Comparison of ENCODE assay signal across 23 cellular contexts in the genomic region with DNA sequence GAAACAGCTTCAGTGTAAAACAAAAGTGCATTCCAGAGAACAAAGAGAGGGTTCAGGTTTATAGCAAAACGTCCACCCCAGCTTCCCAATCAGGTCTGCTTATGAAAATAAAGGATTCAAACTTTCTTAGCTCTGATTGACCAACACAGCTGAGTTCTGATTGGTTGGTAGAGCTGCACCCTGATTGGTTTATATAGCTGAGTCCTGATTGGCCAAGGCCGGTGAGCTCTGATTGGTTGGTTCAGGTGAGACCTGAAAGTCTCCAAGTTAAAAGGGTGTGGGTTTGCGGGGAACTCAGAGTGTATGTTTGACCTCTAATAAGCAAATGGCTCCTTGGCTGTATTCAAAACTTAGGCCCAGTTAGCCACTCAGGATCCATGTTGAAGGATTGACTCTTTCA. TPM values are rescaled to one million over a fixed set of nuclear protein-coding genes. Genes with fewer than 3 reads are reported as not detected.
DNase-seq lines count a peak whose midpoint lies in the region; ATAC-seq and TF ChIP-seq lines count a peak whose summit lies in the region.
"Had no signal": no experiment of that assay in that cellular context is flagged by ENCODE, and none has a peak within 500 bp of the region (broad histone marks: within the 10 kb centered on the region; RNA-seq: fewer than 3 reads in every experiment).

No MANE protein-coding gene starts in this region.

- H3K79me2 ChIP-seq in Karpas-422 (ENCODE audit: low read length) = no peaks in the 10 kb centered on the region

- no peak overlapping the region for H3K27ac ChIP-seq in Karpas-422 (ENCODE audit: low read length)
- H3K27ac ChIP-seq: 22Rv1, BLaER1, colonic mucosa, spleen, tibial nerve had no signal

- H3K4me3 Mint-ChIP-seq in WTC11 = no peak overlapping the region
- H3K4me3 Mint-ChIP-seq: activated T-cell treated with anti-CD3 and anti-CD28 coated beads, Interleukin-2, amount 50 U/mL, for 4 hours; brain; neural crest cell had no signal

- H2AFZ ChIP-seq in Karpas-422 (ENCODE audit: low read length) = no peak overlapping the region

- H3K36me3 Mint-ChIP-seq in WTC11 = no peaks in the 10 kb centered on the region
- H3K36me3 Mint-ChIP-seq: activated naive CD4-positive, alpha-beta T cell treated with anti-CD3 and anti-CD28 coated beads, Interleukin-2, amount 50 U/mL, for 72 hours; brain had no signal

- no peaks in the 10 kb centered on the region for H3K27me3 ChIP-seq in Karpas-422 (ENCODE audit: low read length)
- H3K27me3 ChIP-seq: BLaER1, colonic mucosa, spleen, tibial nerve had no signal

- H3K9ac ChIP-seq in Karpas-422 (ENCODE audit: low read length) = no peak overlapping the region
- H3K9ac ChIP-seq: BLaER1 had no signal

- no peaks in the 10 kb centered on the region for H3K9me2 ChIP-seq in Karpas-422 (replicated peaks; ENCODE audit: insufficient read depth, low read length)

- peak; percentile 15 for DNase-seq in DMS53 (lab: John Stamatoyannopoulos, UW)
- no peak for DNase-seq in DMS53 treated with DMSO at 0.1 percent for 48 hours (lab: John Stamatoyannopoulos, UW; ENCODE audit: unreplicated experiment)
- DNase-seq in Karpas-422 = peak; percentile 73
- no peak for DNase-seq in WTC11 (ENCODE audit: low spot score)
- no peak for DNase-seq in left lobe of liver (ENCODE audit: low spot score)
- DNase-seq in activated T-cell treated with anti-CD3 and anti-CD28 coated beads for 4 hours = no peak
- DNase-seq in dedifferentiated amniotic fluid mesenchymal stem cell (ENCODE audit: extremely low spot score) = no peak
- DNase-seq: activated T-cell treated with anti-CD3 and anti-CD28 coated beads, Interleukin-2, amount 50 U/mL, for 4 hours; colonic mucosa; IMR-90; NCI-H1092 treated with DMSO at 0.1 percent for 48 hours; spleen had no signal

- no peaks in the 10 kb centered on the region for H3K9me3 ChIP-seq in Karpas-422 (ENCODE audit: low read length)
- H3K9me3 ChIP-seq: colonic mucosa, spleen, tibial nerve had no signal

- no peaks in the 10 kb centered on the region for H3K36me3 ChIP-seq in Karpas-422 (ENCODE audit: insufficient read depth, low read length)
- H3K36me3 ChIP-seq: BLaER1, colonic mucosa, spleen, tibial nerve had no signal

- TF ChIP-seq CTCF in WTC11 (IDR thresholded peaks at IDR 0.05) = no peak

- no peaks in the 10 kb centered on the region for H3K27me3 Mint-ChIP-seq in WTC11 (ENCODE audit: low read depth)
- H3K27me3 Mint-ChIP-seq: brain had no signal

- CTCF ChIA-PET in WTC11 (lab: Charles Lee) = interaction anchor here (0.9 kb wide), 1 partner anchor 25 kb away, joined by 3 read pairs; no protein-coding TSS in a partner anchor

- no peak overlapping the region for H3K4me3 ChIP-seq in Karpas-422 (ENCODE audit: low read length)
- H3K4me3 ChIP-seq: BLaER1, colonic mucosa, spleen, tibial nerve had no signal

- H3K27ac Mint-ChIP-seq in WTC11 = no peak overlapping the region
- H3K27ac Mint-ChIP-seq: activated naive CD4-positive, alpha-beta T cell treated with anti-CD3 and anti-CD28 coated beads, Interleukin-2, amount 50 U/mL, for 72 hours; brain had no signal

- no peaks in the 10 kb centered on the region for H3K4me1 ChIP-seq in Karpas-422 (ENCODE audit: low read length)
- H3K4me1 ChIP-seq: BLaER1, colonic mucosa, spleen, tibial nerve had no signal

- ATAC-seq in WTC11 (no peak; the same call in 1 of the 2 replicates), left lobe of liver (peak; percentile 46), HG03139 (IDR thresholded peaks at IDR 0.05; ENCODE audit: unreplicated experiment) (no peak)
- ATAC-seq: activated T-cell treated with anti-CD3 and anti-CD28 coated beads, Interleukin-2, amount 50 U/mL, for 4 hours; Panc1 had no signal

- H4K20me1 ChIP-seq in Karpas-422 (ENCODE audit: insufficient read depth, low read depth, low read length) = no peaks in the 10 kb centered on the region
- H4K20me1 ChIP-seq: BLaER1 had no signal

- no peaks in the 10 kb centered on the region for H3K4me1 Mint-ChIP-seq in WTC11
- H3K4me1 Mint-ChIP-seq: brain, neural crest cell had no signal

- POLR2A ChIA-PET in WTC11 (lab: Charles Lee) = no interaction called here

- H3K9me3 Mint-ChIP-seq in WTC11 = peaks cover 11% of the 10 kb centered on the region
- H3K9me3 Mint-ChIP-seq: activated naive CD4-positive, alpha-beta T cell treated with anti-CD3 and anti-CD28 coated beads, Interleukin-2, amount 50 U/mL, for 72 hours; activated T-cell treated with anti-CD3 and anti-CD28 coated beads, Interleukin-2, amount 50 U/mL, for 4 hours; brain had no signal

- no peak overlapping the region for H3K4me2 ChIP-seq in Karpas-422 (ENCODE audit: low read depth, low read length, poor library complexity, severe bottlenecking)
- H3K4me2 ChIP-seq: BLaER1 had no signal

TF ChIP-seq in WTC11, 78 proteins besides CTCF, POLR2A, EP300 and RAD21 (continues in another document):
- TF ChIP-seq NR2C2 (CRISPR knock-in tag; IDR thresholded peaks at IDR 0.05) = no peak
- TF ChIP-seq, protein P1, sequence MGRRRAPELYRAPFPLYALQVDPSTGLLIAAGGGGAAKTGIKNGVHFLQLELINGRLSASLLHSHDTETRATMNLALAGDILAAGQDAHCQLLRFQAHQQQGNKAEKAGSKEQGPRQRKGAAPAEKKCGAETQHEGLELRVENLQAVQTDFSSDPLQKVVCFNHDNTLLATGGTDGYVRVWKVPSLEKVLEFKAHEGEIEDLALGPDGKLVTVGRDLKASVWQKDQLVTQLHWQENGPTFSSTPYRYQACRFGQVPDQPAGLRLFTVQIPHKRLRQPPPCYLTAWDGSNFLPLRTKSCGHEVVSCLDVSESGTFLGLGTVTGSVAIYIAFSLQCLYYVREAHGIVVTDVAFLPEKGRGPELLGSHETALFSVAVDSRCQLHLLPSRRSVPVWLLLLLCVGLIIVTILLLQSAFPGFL (CRISPR knock-in tag; IDR thresholded peaks at IDR 0.05; ENCODE audit: borderline replicate concordance) = no peak
- TF ChIP-seq, protein P2, sequence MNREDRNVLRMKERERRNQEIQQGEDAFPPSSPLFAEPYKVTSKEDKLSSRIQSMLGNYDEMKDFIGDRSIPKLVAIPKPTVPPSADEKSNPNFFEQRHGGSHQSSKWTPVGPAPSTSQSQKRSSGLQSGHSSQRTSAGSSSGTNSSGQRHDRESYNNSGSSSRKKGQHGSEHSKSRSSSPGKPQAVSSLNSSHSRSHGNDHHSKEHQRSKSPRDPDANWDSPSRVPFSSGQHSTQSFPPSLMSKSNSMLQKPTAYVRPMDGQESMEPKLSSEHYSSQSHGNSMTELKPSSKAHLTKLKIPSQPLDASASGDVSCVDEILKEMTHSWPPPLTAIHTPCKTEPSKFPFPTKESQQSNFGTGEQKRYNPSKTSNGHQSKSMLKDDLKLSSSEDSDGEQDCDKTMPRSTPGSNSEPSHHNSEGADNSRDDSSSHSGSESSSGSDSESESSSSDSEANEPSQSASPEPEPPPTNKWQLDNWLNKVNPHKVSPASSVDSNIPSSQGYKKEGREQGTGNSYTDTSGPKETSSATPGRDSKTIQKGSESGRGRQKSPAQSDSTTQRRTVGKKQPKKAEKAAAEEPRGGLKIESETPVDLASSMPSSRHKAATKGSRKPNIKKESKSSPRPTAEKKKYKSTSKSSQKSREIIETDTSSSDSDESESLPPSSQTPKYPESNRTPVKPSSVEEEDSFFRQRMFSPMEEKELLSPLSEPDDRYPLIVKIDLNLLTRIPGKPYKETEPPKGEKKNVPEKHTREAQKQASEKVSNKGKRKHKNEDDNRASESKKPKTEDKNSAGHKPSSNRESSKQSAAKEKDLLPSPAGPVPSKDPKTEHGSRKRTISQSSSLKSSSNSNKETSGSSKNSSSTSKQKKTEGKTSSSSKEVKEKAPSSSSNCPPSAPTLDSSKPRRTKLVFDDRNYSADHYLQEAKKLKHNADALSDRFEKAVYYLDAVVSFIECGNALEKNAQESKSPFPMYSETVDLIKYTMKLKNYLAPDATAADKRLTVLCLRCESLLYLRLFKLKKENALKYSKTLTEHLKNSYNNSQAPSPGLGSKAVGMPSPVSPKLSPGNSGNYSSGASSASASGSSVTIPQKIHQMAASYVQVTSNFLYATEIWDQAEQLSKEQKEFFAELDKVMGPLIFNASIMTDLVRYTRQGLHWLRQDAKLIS (CRISPR knock-in tag; IDR thresholded peaks at IDR 0.05; ENCODE audit: borderline replicate concordance) = no peak
- TF ChIP-seq NFYB (CRISPR knock-in tag; conservative IDR thresholded peaks at IDR 0.05; ENCODE audit: low read depth) = peak; percentile 78
- TF ChIP-seq, protein P3, sequence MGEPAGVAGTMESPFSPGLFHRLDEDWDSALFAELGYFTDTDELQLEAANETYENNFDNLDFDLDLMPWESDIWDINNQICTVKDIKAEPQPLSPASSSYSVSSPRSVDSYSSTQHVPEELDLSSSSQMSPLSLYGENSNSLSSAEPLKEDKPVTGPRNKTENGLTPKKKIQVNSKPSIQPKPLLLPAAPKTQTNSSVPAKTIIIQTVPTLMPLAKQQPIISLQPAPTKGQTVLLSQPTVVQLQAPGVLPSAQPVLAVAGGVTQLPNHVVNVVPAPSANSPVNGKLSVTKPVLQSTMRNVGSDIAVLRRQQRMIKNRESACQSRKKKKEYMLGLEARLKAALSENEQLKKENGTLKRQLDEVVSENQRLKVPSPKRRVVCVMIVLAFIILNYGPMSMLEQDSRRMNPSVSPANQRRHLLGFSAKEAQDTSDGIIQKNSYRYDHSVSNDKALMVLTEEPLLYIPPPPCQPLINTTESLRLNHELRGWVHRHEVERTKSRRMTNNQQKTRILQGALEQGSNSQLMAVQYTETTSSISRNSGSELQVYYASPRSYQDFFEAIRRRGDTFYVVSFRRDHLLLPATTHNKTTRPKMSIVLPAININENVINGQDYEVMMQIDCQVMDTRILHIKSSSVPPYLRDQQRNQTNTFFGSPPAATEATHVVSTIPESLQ (CRISPR knock-in tag; IDR thresholded peaks at IDR 0.05) = no peak

RNA-seq across cellular contexts. Expression of a gene that starts 20.9 kb away (rescaled TPM):
- total RNA-seq in Karpas-422 (2014; rRNA removed; shearing (Covaris generic); ENCODE audit: low replicate concordance) = not detected in 2 replicates
- total RNA-seq in WTC11 (2021) = not detected in 3 replicates
- total RNA-seq in left lobe of liver = not detected
- total RNA-seq: activated naive CD4-positive, alpha-beta T cell treated with anti-CD3 and anti-CD28 coated beads, Interleukin-2, amount 50 U/mL, for 72 hours; activated T-cell treated with anti-CD3 and anti-CD28 coated beads, Interleukin-2, amount 50 U/mL, for 4 hours; colonic mucosa; frontal cortex; IMR-90; mononuclear cell; neural crest cell; renal cortical epithelial cell; spleen; tibial nerve had no signal

RNA-seq across cellular contexts. Expression of a gene that starts 24.0 kb away (rescaled TPM):
- total RNA-seq in Karpas-422 (2014; rRNA removed; shearing (Covaris generic); ENCODE audit: low replicate concordance) = 14.7 and 18.9 TPM in 2 replicates
- total RNA-seq in WTC11 (2021) = 33.1 to 36.3 TPM (median 33.6 TPM) in 3 replicates
- total RNA-seq in left lobe of liver = 156 TPM

RNA-seq across cellular contexts. Expression of a gene that starts 41.1 kb away (rescaled TPM):
- 141 and 146 TPM in 2 replicates for total RNA-seq in Karpas-422 (2014; rRNA removed; shearing (Covaris generic); ENCODE audit: low replicate concordance)
- 46.6 to 52.7 TPM (median 48.4 TPM) in 3 replicates for total RNA-seq in WTC11 (2021)
- 67.0 TPM for total RNA-seq in left lobe of liver

Comparison
In these comparisons a context has a peak if more than half of its experiments do, and no peak if none do; other contexts are left out.
1. DNase-seq: peak in DMS53 (single experiment) and Karpas-422 (single experiment); none in DMS53 treated with DMSO at 0.1 percent for 48 hours (single experiment), WTC11 (single experiment), left lobe of liver (single experiment), activated T-cell treated with anti-CD3 and anti-CD28 coated beads for 4 hours (single experiment) and dedifferentiated amniotic fluid mesenchymal stem cell (single experiment).